23 cellular contexts compared by ENCODE assay signal in genomic region chr12:118541945-118542344, GRCh38.
"Had no signal": no experiment of that assay in that cellular context is flagged by ENCODE, and none has a peak within 500 bp of the region (broad histone marks: within the 10 kb centered on the region; RNA-seq: fewer than 3 reads in every experiment).

No MANE protein-coding gene starts in this region.

- ATAC-seq: activated CD4-positive, CD25-positive, alpha-beta regulatory T cell treated with anti-CD3 and anti-CD28 coated beads, Interleukin-2, amount 50 U/mL, for 24 hours; body of pancreas; effector memory CD8-positive, alpha-beta T cell; gastrocnemius medialis; left cardiac atrium; left ventricle myocardium superior; right cardiac atrium; stimulated activated naive CD8-positive, alpha-beta T cell treated with anti-CD3 and anti-CD28 coated beads, Interleukin-15, Interleukin-2, amounts not matched to agents 100 U/mL and 50 U/mL, for 24 hours had no signal

- DNase-seq: activated CD4-positive, alpha-beta T cell treated with anti-CD3 and anti-CD28 coated beads for 48 hours; activated CD4-positive, alpha-beta T cell treated with anti-CD3 and anti-CD28 coated beads, Interleukin-2, amount 50 U/mL, for 48 hours; activated CD8-positive, alpha-beta memory T cell treated with anti-CD3 and anti-CD28 coated beads for 24 hours; activated effector memory CD4-positive, alpha-beta T cell treated with anti-CD3 and anti-CD28 coated beads, Interleukin-2, amount 50 U/mL, for 16 hours; activated naive CD4-positive, alpha-beta T cell treated with anti-CD3 and anti-CD28 coated beads for 36 hours; activated naive CD8-positive, alpha-beta T cell treated with anti-CD3 and anti-CD28 coated beads for 36 hours; adrenal gland; aorta; body of pancreas; cerebellar nuclear complex; cortex of kidney; effector memory CD8-positive, alpha-beta T cell; erythroblast; gastrocnemius medialis; glutamatergic neuron; left cardiac atrium; left ventricle myocardium superior; posterior cingulate gyrus; right cardiac atrium; spleen; stimulated activated naive CD8-positive, alpha-beta T cell treated with anti-CD3 and anti-CD28 coated beads, Interleukin-15, Interleukin-2, amounts not matched to agents 100 U/mL and 50 U/mL, for 24 hours; upper lobe of left lung had no signal
